In genomic region chr7:106775552-106775936, GRCh38 we compare ENCODE assay signal across 11 cellular contexts.
DNase-seq lines count a peak whose midpoint lies in the region; ATAC-seq, FAIRE-seq and TF ChIP-seq lines count a peak whose summit lies in the region.
"Had no signal": no experiment of that assay in that cellular context is flagged by ENCODE, and none has a peak within 500 bp of the region (broad histone marks: within the 10 kb centered on the region; RNA-seq: fewer than 3 reads in every experiment).

No MANE protein-coding gene starts in this region.

- no peak for TF ChIP-seq POLR2A in breast epithelium (IDR thresholded peaks at IDR 0.05)

- H3K27ac ChIP-seq in breast epithelium, result no peak overlapping the region
- H3K27ac ChIP-seq in kidney (ENCODE audit: low read depth in 2 of 2, low read length in 2 of 2), result no peak overlapping the region

- POLR2A ChIA-PET in MCF 10A (lab: Yijun Ruan, JAX), result interaction anchor here (0.6 to 1.6 kb wide), 3 partner anchors 106 to 393 kb away, joined by 3 to 11 read pairs (median 4); no protein-coding TSS in a partner anchor

- intact Hi-C loops in MCF 10A (cut with micrococcal nuclease), result no loop called here
- intact Hi-C loops in breast epithelium (cut with DNase I; ENCODE audit: low total_unique reads), result no loop called here
- intact Hi-C loops in activated T-helper 1 cell treated with anti-CD3 and anti-CD28 coated beads, Interleukin-12 subunit alpha, Interleukin-12 subunit beta, Interleukin-2, Interleukin-4 antibody, amounts not matched to agents 30 ng/mL and 10 ng/mL and 1 ng/mL, durations not matched to agents 14 hours and 24 hours and 36 hours (cut with micrococcal nuclease), result loop anchor here (10.0 kb wide), 1 partner anchor 1099 kb away; no protein-coding TSS in a partner anchor
- intact Hi-C loops in kidney (cut with DNase I), result no loop called here

- H3K4me3 ChIP-seq in breast epithelium (no peak overlapping the region), WI38 (ENCODE audit: low read depth, low read length) (peak overlapping the region; percentile 49), kidney (ENCODE audit: low read length in 2 of 2) (no peak overlapping the region)
- H3K4me3 ChIP-seq: BLaER1 treated with 17β-estradiol and CSF1 and Interleukin-3, amounts not matched to agents 10 nM and 100 nM had no signal

- TF ChIP-seq CTCF in MCF 10A (IDR thresholded peaks at IDR 0.05; ENCODE audit: unreplicated experiment) (no peak), breast epithelium (IDR thresholded peaks at IDR 0.05) (no peak), WI38 (IDR thresholded peaks at IDR 0.05; ENCODE audit: low read depth, low read length) (no peak), kidney (IDR thresholded peaks at IDR 0.05; ENCODE audit: borderline replicate concordance, extremely low read depth, insufficient read depth) (no peak)

- no peaks in the 10 kb centered on the region for H3K9me3 Mint-ChIP-seq in MCF 10A (ENCODE audit: unreplicated experiment)
- peaks cover 23% of the 10 kb centered on the region for H3K9me3 Mint-ChIP-seq in activated T-helper 1 cell treated with anti-CD3 and anti-CD28 coated beads, Interleukin-12 subunit alpha, Interleukin-12 subunit beta, Interleukin-2, Interleukin-4 antibody, amounts not matched to agents 30 ng/mL and 10 ng/mL and 1 ng/mL, durations not matched to agents 14 hours and 24 hours and 36 hours
- H3K9me3 Mint-ChIP-seq: IgD-negative memory B cell had no signal

- no peaks in the 10 kb centered on the region for H3K27me3 Mint-ChIP-seq in MCF 10A (ENCODE audit: insufficient read depth, unreplicated experiment)
- H3K27me3 Mint-ChIP-seq in activated T-helper 1 cell treated with anti-CD3 and anti-CD28 coated beads, Interleukin-12 subunit alpha, Interleukin-12 subunit beta, Interleukin-2, Interleukin-4 antibody, amounts not matched to agents 30 ng/mL and 10 ng/mL and 1 ng/mL, durations not matched to agents 14 hours and 24 hours and 36 hours (ENCODE audit: insufficient read depth), result no peaks in the 10 kb centered on the region

- CTCF ChIA-PET in MCF 10A (lab: Yijun Ruan, JAX), result interaction anchor here (1.0 to 1.2 kb wide), 5 partner anchors 12 to 232 kb away, joined by 3 to 5 read pairs (median 4); no protein-coding TSS in a partner anchor

- no peaks in the 10 kb centered on the region for H3K27me3 ChIP-seq in breast epithelium
- H3K27me3 ChIP-seq: BLaER1 treated with 17β-estradiol and CSF1 and Interleukin-3, amounts not matched to agents 10 nM and 100 nM had no signal

- no peaks in the 10 kb centered on the region for H3K9me3 ChIP-seq in breast epithelium
- no peaks in the 10 kb centered on the region for H3K9me3 ChIP-seq in kidney (ENCODE audit: control insufficient read depth in 1 of 2, low read length in 2 of 2)

- H3K4me1 Mint-ChIP-seq in MCF 10A (ENCODE audit: insufficient read depth, unreplicated experiment), result peaks cover 17% of the 10 kb centered on the region
- H3K4me1 Mint-ChIP-seq in activated T-helper 1 cell treated with anti-CD3 and anti-CD28 coated beads, Interleukin-12 subunit alpha, Interleukin-12 subunit beta, Interleukin-2, Interleukin-4 antibody, amounts not matched to agents 30 ng/mL and 10 ng/mL and 1 ng/mL, durations not matched to agents 14 hours and 24 hours and 36 hours (ENCODE audit: low read depth), result peaks cover 37% of the 10 kb centered on the region
- H3K4me1 Mint-ChIP-seq: IgD-negative memory B cell had no signal

- H3K27ac Mint-ChIP-seq in MCF 10A (ENCODE audit: low read depth, unreplicated experiment), result peak overlapping the region; percentile 79
- H3K27ac Mint-ChIP-seq in activated T-helper 1 cell treated with anti-CD3 and anti-CD28 coated beads, Interleukin-12 subunit alpha, Interleukin-12 subunit beta, Interleukin-2, Interleukin-4 antibody, amounts not matched to agents 30 ng/mL and 10 ng/mL and 1 ng/mL, durations not matched to agents 14 hours and 24 hours and 36 hours, result no peak overlapping the region
- H3K27ac Mint-ChIP-seq: IgD-negative memory B cell had no signal

- BruUV-seq in MCF 10A (replicated peaks; lab: Mats Ljungman, UMichigan), result no TSS peak

- DNase-seq in MCF 10A (ENCODE audit: unreplicated experiment) (peak; percentile 76), breast epithelium (ENCODE audit: low spot score in 2 of 2) (no peak), foreskin melanocyte (peak; percentile 75), SKM-1 (lab: John Stamatoyannopoulos, UW; ENCODE audit: unreplicated experiment) (no peak), kidney (no peak)
- DNase-seq in activated T-helper 1 cell treated with anti-CD3 and anti-CD28 coated beads, Interleukin-12 subunit alpha, Interleukin-12 subunit beta, Interleukin-2, Interleukin-4 antibody, amounts not matched to agents 30 ng/mL and 10 ng/mL and 1 ng/mL, durations not matched to agents 14 hours and 24 hours and 36 hours (ENCODE audit: low spot score), result no peak

- no peaks in the 10 kb centered on the region for H3K4me1 ChIP-seq in breast epithelium
- peaks cover 2 to 8% of the 10 kb centered on the region in 2 donors for H3K4me1 ChIP-seq in kidney (ENCODE audit: control insufficient read depth in 1 of 2, insufficient read depth in 1 of 2, low read depth in 1 of 2, low read length in 2 of 2)

- no peaks in the 10 kb centered on the region for H3K36me3 Mint-ChIP-seq in MCF 10A (ENCODE audit: insufficient read depth, unreplicated experiment)
- H3K36me3 Mint-ChIP-seq in activated T-helper 1 cell treated with anti-CD3 and anti-CD28 coated beads, Interleukin-12 subunit alpha, Interleukin-12 subunit beta, Interleukin-2, Interleukin-4 antibody, amounts not matched to agents 30 ng/mL and 10 ng/mL and 1 ng/mL, durations not matched to agents 14 hours and 24 hours and 36 hours (ENCODE audit: low read depth), result peaks cover 6% of the 10 kb centered on the region
- H3K36me3 Mint-ChIP-seq: IgD-negative memory B cell had no signal

- no peak for ATAC-seq in GM18861 (IDR thresholded peaks at IDR 0.05; ENCODE audit: unreplicated experiment)

- H3K4me3 Mint-ChIP-seq in MCF 10A (ENCODE audit: unreplicated experiment), result peak overlapping the region; percentile 23
- H3K4me3 Mint-ChIP-seq in activated T-helper 1 cell treated with anti-CD3 and anti-CD28 coated beads, Interleukin-12 subunit alpha, Interleukin-12 subunit beta, Interleukin-2, Interleukin-4 antibody, amounts not matched to agents 30 ng/mL and 10 ng/mL and 1 ng/mL, durations not matched to agents 14 hours and 24 hours and 36 hours, result no peak overlapping the region
- H3K4me3 Mint-ChIP-seq: IgD-negative memory B cell had no signal

- FAIRE-seq in kidney (lab: Jason Lieb, UNC), result no peak
- FAIRE-seq: GM18507 had no signal

- H3K36me3 ChIP-seq in breast epithelium (no peaks in the 10 kb centered on the region), kidney (ENCODE audit: control insufficient read depth in 1 of 2, insufficient read depth in 2 of 2, low read length in 2 of 2) (no peaks in the 10 kb centered on the region)
- H3K36me3 ChIP-seq: BLaER1 treated with 17β-estradiol and CSF1 and Interleukin-3, amounts not matched to agents 10 nM and 100 nM had no signal

- H3K9ac ChIP-seq in kidney (ENCODE audit: low read length in 2 of 2), result no peak overlapping the region

Comparison
In these comparisons a context has a peak if more than half of its experiments do, and no peak if none do; other contexts are left out.
1. DNase-seq: peak in MCF 10A (single experiment) and foreskin melanocyte (single experiment); none in breast epithelium (0 of 2), SKM-1 (single experiment), activated T-helper 1 cell treated with anti-CD3 and anti-CD28 coated beads, Interleukin-12 subunit alpha, Interleukin-12 subunit beta, Interleukin-2, Interleukin-4 antibody, amounts not matched to agents 30 ng/mL and 10 ng/mL and 1 ng/mL, durations not matched to agents 14 hours and 24 hours and 36 hours (single experiment) and kidney (single experiment).